18 cellular contexts compared by ENCODE assay signal in the genomic region with DNA sequence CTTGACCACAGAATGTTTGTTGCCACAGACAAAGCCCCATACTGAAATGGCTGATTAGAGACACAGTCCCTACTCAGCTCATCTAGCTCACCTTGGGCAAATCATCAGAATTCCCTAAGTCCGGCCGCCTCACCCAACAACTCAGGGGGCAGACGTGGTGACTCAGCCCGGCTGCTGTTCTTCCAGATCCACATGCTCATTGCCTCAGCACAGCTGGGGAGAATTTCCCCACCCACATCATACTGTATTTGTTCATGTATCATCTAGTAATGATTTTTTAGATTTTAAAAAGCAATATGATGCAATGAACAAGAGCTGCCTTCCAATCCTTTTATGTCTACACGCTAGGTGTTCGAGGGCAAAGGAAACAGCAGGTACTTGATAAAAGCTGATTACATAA.
DNase-seq lines count a peak whose midpoint lies in the region; ATAC-seq and TF ChIP-seq lines count a peak whose summit lies in the region.
"Had no signal": no experiment of that assay in that cellular context is flagged by ENCODE, and none has a peak within 500 bp of the region (broad histone marks: within the 10 kb centered on the region; RNA-seq: fewer than 3 reads in every experiment).

No MANE protein-coding gene starts in this region.

- no peaks in the 10 kb centered on the region for H3K9me3 ChIP-seq in MG63

- H3K27me3 ChIP-seq in MG63, result no peaks in the 10 kb centered on the region
- H3K27me3 ChIP-seq: gastroesophageal sphincter had no signal

- no peaks in the 10 kb centered on the region for H3K27me3 Mint-ChIP-seq in Calu3 (ENCODE audit: unreplicated experiment)
- H3K27me3 Mint-ChIP-seq: activated naive CD8-positive, alpha-beta T cell treated with anti-CD3 and anti-CD28 coated beads for 36 hours had no signal

- no peak for ATAC-seq in GM21717 (IDR thresholded peaks at IDR 0.05; ENCODE audit: unreplicated experiment)
- ATAC-seq: gastroesophageal sphincter, K562, Panc1 had no signal

- intact Hi-C loops in Calu3 (cut with micrococcal nuclease; ENCODE audit: unreplicated experiment), result no loop called here

- no peak overlapping the region for H3K4me3 Mint-ChIP-seq in Calu3 (ENCODE audit: low read depth, unreplicated experiment)
- H3K4me3 Mint-ChIP-seq: activated naive CD8-positive, alpha-beta T cell treated with anti-CD3 and anti-CD28 coated beads for 36 hours had no signal

- H3K9me3 Mint-ChIP-seq in Calu3 (ENCODE audit: low read depth, unreplicated experiment), result peaks cover 8% of the 10 kb centered on the region

- H3K27ac Mint-ChIP-seq in Calu3 (ENCODE audit: unreplicated experiment), result no peak overlapping the region
- H3K27ac Mint-ChIP-seq: activated naive CD8-positive, alpha-beta T cell treated with anti-CD3 and anti-CD28 coated beads for 36 hours had no signal

- no peaks in the 10 kb centered on the region for H3K36me3 ChIP-seq in MG63
- H3K36me3 ChIP-seq: gastroesophageal sphincter had no signal

- H3K36me3 Mint-ChIP-seq in Calu3 (ENCODE audit: insufficient read depth, unreplicated experiment), result no peaks in the 10 kb centered on the region

- no peaks in the 10 kb centered on the region for H3K4me1 Mint-ChIP-seq in Calu3 (ENCODE audit: low read depth, unreplicated experiment)
- H3K4me1 Mint-ChIP-seq: activated naive CD8-positive, alpha-beta T cell treated with anti-CD3 and anti-CD28 coated beads for 36 hours had no signal

- TF ChIP-seq CTCF in Calu3 (IDR thresholded peaks at IDR 0.05; ENCODE audit: unreplicated experiment) (no peak), choroid plexus epithelial cell (conservative IDR thresholded peaks at IDR 0.05; ENCODE audit: low read depth, low read length) (no peak)

- CTCF ChIA-PET in Calu3 (lab: Charles Lee), result no interaction called here

- peak; percentile 6 for DNase-seq in Calu3
- peak; percentile 10 for DNase-seq in MG63
- DNase-seq in choroid plexus epithelial cell (ENCODE audit: low read depth), result peak; percentile 90
- peak; percentile 18 for DNase-seq in kidney glomerular epithelial cell (lab: John Stamatoyannopoulos, UW)
- no peak for DNase-seq in DMS79 treated with DMSO at 0.1 percent for 48 hours (lab: John Stamatoyannopoulos, UW)
- no peak for DNase-seq in NCI-H2227 (lab: John Stamatoyannopoulos, UW; ENCODE audit: unreplicated experiment)
- no peak for DNase-seq in D341Med (ENCODE audit: low spot score)
- DNase-seq: activated naive CD8-positive, alpha-beta T cell treated with anti-CD3 and anti-CD28 coated beads for 36 hours; AML-193; dermis blood vessel endothelial cell; DMS 273 treated with DMSO at 0.1 percent for 48 hours; kidney; NCI-H1436; NCI-H510A treated with DMSO at 0.1 percent for 48 hours had no signal

- no TSS peak for BruUV-seq in Calu3 (replicated peaks; lab: Mats Ljungman, UMichigan)

- no peak overlapping the region for H3K4me3 ChIP-seq in MG63
- H3K4me3 ChIP-seq in choroid plexus epithelial cell (ENCODE audit: low read depth, low read length), result no peak overlapping the region
- H3K4me3 ChIP-seq: gastroesophageal sphincter, K562 had no signal

Comparison
In these comparisons a context has a peak if more than half of its experiments do, and no peak if none do; other contexts are left out.
1. DNase-seq: peak in Calu3 (single experiment), MG63 (single experiment), choroid plexus epithelial cell (single experiment) and kidney glomerular epithelial cell (single experiment); none in DMS79 treated with DMSO at 0.1 percent for 48 hours (single experiment), NCI-H2227 (single experiment) and D341Med (single experiment).